In the genomic region with DNA sequence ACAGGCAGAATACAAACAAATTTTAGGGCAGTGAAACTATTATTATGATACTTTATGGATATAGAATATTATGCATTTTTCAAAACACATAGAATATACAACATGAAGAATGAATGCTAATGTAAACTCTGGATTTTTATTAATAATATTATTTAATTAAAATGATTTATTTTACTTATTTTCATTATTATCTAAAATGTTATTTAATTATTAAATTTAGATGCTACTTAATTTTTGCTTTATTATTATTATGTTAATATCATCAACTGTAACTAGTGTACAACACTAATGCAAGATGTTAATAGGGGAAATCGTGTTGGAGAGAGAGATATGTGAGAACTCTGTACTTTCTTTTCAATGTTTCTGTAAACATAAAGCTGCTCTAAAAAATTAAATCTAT, we compare ENCODE assay signal across 24 cellular contexts. TPM values are rescaled to one million over a fixed set of nuclear protein-coding genes. Genes with fewer than 3 reads are reported as not detected.
DNase-seq lines count a peak whose midpoint lies in the region; ATAC-seq, FAIRE-seq and TF ChIP-seq lines count a peak whose summit lies in the region.
"Had no signal": no experiment of that assay in that cellular context is flagged by ENCODE, and none has a peak within 500 bp of the region (broad histone marks: within the 10 kb centered on the region; RNA-seq: fewer than 3 reads in every experiment).

No MANE protein-coding gene starts in this region.

- H3K9ac ChIP-seq in kidney (ENCODE audit: low read length in 2 of 2): no peak overlapping the region
- H3K9ac ChIP-seq: BLaER1 treated with 17β-estradiol and CSF1 and Interleukin-3, amounts not matched to agents 10 nM and 100 nM had no signal

- no peak overlapping the region for H3K27ac ChIP-seq in kidney (ENCODE audit: low read depth in 2 of 2, low read length in 2 of 2)
- H3K27ac ChIP-seq: A549; BLaER1 treated with 17β-estradiol and CSF1 and Interleukin-3, amounts not matched to agents 10 nM and 100 nM; C4-2B had no signal

- peaks cover 3 to 8% of the 10 kb centered on the region in 2 donors for H3K9me3 ChIP-seq in kidney (ENCODE audit: control insufficient read depth in 1 of 2, low read length in 2 of 2)
- H3K9me3 ChIP-seq: Caco-2 had no signal

- no peak for TF ChIP-seq CTCF in kidney (IDR thresholded peaks at IDR 0.05; ENCODE audit: borderline replicate concordance, extremely low read depth, insufficient read depth)

- FAIRE-seq in G401.6 (lab: Jason Lieb, UNC) (peak; percentile 72), TTC549 (lab: Jason Lieb, UNC) (peak; percentile 43), endometrium (lab: Jason Lieb, UNC) (peak; percentile 8), kidney (lab: Jason Lieb, UNC) (peak; percentile 56)
- FAIRE-seq: A549, GM12891, GM19239 had no signal

- DNase-seq in kidney (no peak), NCI-H748 treated with DMSO at 0.1 percent for 48 hours (lab: John Stamatoyannopoulos, UW) (no peak)
- DNase-seq in activated naive CD4-positive, alpha-beta T cell treated with Interleukin-2 at 50 U/mL for 16 hours: no peak
- DNase-seq in stimulated activated naive CD4-positive, alpha-beta T cell treated with Interleukin-2 at 50 U/mL for 16 hours (lab: John Stamatoyannopoulos, UW): no peak
- DNase-seq: 8988T; AML-193; Caco-2; Calu3; CD4-positive, alpha-beta T cell; CD8-positive, alpha-beta T cell; DMS 273 treated with DMSO at 0.1 percent for 48 hours; DMS53; DND-41; EL; GF-D8 had no signal

- no peak for ATAC-seq in HG03045 (IDR thresholded peaks at IDR 0.05; ENCODE audit: unreplicated experiment)
- ATAC-seq: A549; CD8-positive, alpha-beta T cell had no signal

- H3K36me3 ChIP-seq in kidney (ENCODE audit: control insufficient read depth in 1 of 2, insufficient read depth in 2 of 2, low read length in 2 of 2): peaks cover 0 to 5% of the 10 kb centered on the region in 2 donors

- no peaks in the 10 kb centered on the region for H3K4me1 ChIP-seq in kidney (ENCODE audit: control insufficient read depth in 1 of 2, insufficient read depth in 1 of 2, low read depth in 1 of 2, low read length in 2 of 2)
- H3K4me1 ChIP-seq: A549, Caco-2 had no signal

- H3K4me3 ChIP-seq in kidney (ENCODE audit: low read length in 2 of 2): no peak overlapping the region
- H3K4me3 ChIP-seq: A549; BLaER1 treated with 17β-estradiol and CSF1 and Interleukin-3, amounts not matched to agents 10 nM and 100 nM had no signal

- intact Hi-C loops in kidney (cut with DNase I): no loop called here

RNA-seq across cellular contexts. Expression of a gene that starts 39.3 kb away (rescaled TPM):
- total RNA-seq in kidney: 22.8 TPM
- 4.8 TPM for polyA plus RNA-seq in kidney (ENCODE audit: insufficient read depth, low read depth, low replicate concordance)

RNA-seq across cellular contexts. Expression of a gene that starts 40.7 kb away (rescaled TPM):
- 13.1 TPM for total RNA-seq in kidney
- 6.5 TPM for polyA plus RNA-seq in kidney (ENCODE audit: insufficient read depth, low read depth, low replicate concordance)

RNA-seq across cellular contexts. Expression of a gene that starts 41.1 kb away (rescaled TPM):
- total RNA-seq in kidney: 48.9 TPM
- 16.9 TPM for polyA plus RNA-seq in kidney (ENCODE audit: insufficient read depth, low read depth, low replicate concordance)
